Comparison of ENCODE assay signal across 21 cellular contexts in the genomic region with DNA sequence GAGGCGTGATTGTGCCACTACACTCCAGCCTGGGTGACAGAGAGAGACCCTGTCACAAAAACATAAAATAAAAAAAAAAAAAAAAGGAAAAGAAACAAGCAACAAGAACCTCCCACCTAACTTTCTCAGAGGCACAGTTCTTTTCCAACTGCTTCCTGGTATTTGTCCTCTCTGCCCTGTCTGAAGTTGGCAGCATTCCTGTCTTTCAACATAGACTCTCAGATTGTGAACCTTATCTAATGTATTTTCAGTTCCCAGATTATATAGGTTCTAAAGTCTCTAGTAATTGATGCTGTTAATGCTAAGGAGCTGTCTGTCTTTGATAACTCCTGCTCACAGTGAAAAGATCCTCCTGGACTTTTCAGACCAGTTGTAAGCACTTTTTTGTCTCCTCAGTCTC.
"Had no signal": no experiment of that assay in that cellular context is flagged by ENCODE, and none has a peak within 500 bp of the region (broad histone marks: within the 10 kb centered on the region; RNA-seq: fewer than 3 reads in every experiment).

No MANE protein-coding gene starts in this region.

- H3K4me3 ChIP-seq: MG63, SJCRH30 had no signal

- DNase-seq: KBM-7, MG63, NCI-H1092, NCI-H1105 treated with DMSO at 0.1 percent for 48 hours, NCI-H1417 treated with DMSO at 0.1 percent for 48 hours, NCI-H146, NCI-H1694 treated with DMSO at 0.1 percent for 48 hours, NCI-H1930, NCI-H2081, NCI-H2107, NCI-H226, NCI-H446, NCI-H510A, NCI-H524 treated with DMSO at 0.1 percent for 48 hours, NCI-H69, NCI-H774, SHP77, SJCRH30 had no signal

- ATAC-seq: Panc1, SK-N-SH treated with all-trans-retinoic acid at 6 μM for 48 hours had no signal

- H3K27ac ChIP-seq: RWPE1, SJCRH30 had no signal

- H3K4me1 ChIP-seq: SJCRH30 had no signal

- H3K9me3 ChIP-seq: MG63, SJCRH30 had no signal

- H3K27me3 ChIP-seq: MG63, SJCRH30 had no signal

- H3K36me3 ChIP-seq: MG63, SJCRH30 had no signal
